13 cellular contexts compared by ENCODE assay signal in the genomic region with DNA sequence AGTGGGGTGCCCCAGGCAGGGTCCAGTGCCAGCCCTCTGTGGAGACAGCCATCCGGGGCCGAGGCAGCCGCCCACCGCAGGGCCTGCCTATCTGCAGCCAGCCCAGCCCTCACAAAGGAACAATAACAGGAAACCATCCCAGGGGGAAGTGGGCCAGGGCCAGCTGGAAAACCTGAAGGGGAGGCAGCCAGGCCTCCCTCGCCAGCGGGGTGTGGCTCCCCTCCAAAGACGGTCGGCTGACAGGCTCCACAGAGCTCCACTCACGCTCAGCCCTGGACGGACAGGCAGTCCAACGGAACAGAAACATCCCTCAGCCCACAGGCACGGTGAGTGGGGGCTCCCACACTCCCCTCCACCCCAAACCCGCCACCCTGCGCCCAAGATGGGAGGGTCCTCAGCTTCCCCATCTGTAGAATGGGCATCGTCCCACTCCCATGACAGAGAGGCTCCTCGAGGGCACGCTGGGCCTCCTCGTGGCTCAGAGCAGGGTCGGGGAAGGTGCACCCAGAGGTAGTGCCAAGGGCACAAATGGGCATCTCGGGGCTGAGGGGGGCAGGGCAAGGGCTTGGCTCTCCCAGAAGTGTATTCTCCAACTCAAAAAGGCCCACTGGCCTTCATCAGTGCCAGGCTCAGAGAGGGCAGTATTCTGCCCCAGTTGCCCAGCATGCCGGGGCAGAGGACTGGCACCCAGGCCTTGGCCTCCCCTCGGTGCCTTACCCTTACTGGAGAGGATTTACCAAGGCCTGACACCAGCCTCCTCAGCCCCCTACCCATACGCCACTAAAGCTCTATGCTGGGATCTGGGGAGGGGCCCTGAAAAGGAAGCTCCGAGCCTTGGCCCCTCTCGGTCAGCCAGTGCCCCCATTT. TPM values are rescaled to one million over a fixed set of nuclear protein-coding genes. Genes with fewer than 3 reads are reported as not detected.
DNase-seq lines count a peak whose midpoint lies in the region; ATAC-seq and TF ChIP-seq lines count a peak whose summit lies in the region.
"Had no signal": no experiment of that assay in that cellular context is flagged by ENCODE, and none has a peak within 500 bp of the region (broad histone marks: within the 10 kb centered on the region; RNA-seq: fewer than 3 reads in every experiment).

A gene with protein sequence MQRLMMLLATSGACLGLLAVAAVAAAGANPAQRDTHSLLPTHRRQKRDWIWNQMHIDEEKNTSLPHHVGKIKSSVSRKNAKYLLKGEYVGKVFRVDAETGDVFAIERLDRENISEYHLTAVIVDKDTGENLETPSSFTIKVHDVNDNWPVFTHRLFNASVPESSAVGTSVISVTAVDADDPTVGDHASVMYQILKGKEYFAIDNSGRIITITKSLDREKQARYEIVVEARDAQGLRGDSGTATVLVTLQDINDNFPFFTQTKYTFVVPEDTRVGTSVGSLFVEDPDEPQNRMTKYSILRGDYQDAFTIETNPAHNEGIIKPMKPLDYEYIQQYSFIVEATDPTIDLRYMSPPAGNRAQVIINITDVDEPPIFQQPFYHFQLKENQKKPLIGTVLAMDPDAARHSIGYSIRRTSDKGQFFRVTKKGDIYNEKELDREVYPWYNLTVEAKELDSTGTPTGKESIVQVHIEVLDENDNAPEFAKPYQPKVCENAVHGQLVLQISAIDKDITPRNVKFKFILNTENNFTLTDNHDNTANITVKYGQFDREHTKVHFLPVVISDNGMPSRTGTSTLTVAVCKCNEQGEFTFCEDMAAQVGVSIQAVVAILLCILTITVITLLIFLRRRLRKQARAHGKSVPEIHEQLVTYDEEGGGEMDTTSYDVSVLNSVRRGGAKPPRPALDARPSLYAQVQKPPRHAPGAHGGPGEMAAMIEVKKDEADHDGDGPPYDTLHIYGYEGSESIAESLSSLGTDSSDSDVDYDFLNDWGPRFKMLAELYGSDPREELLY (plus strand): TSS at position 259 of the 867 bp plus-strand sequence. CDS start 12,647 bp downstream, outside the sequence.

- H3K27me3 ChIP-seq in rectal smooth muscle tissue (ENCODE audit: control insufficient read depth, insufficient read depth, low read length) = no peaks in the 10 kb centered on the region

- peaks cover 3% of the 10 kb centered on the region for H3K4me1 ChIP-seq in rectal smooth muscle tissue (ENCODE audit: control insufficient read depth, insufficient read depth, low read length)

- no peak within 1 kb of the TSS for H3K9ac ChIP-seq in rectal smooth muscle tissue (ENCODE audit: low read length)

- no peaks in the 10 kb centered on the region for H3K36me3 ChIP-seq in rectal smooth muscle tissue (ENCODE audit: control insufficient read depth, insufficient read depth, low read length)

- H3K4me3 ChIP-seq in cardiac fibroblast (replicated peaks in 1 of 2; ENCODE audit: low read depth in 2 of 2, low read length in 2 of 2) (peak within 1 kb of the TSS; percentile 44 to 60), rectal smooth muscle tissue (ENCODE audit: low read length) (peak within 1 kb of the TSS; percentile 45)
- H3K4me3 ChIP-seq: GM12878 had no signal

- ATAC-seq in left ventricle myocardium superior = peak; percentile 63
- ATAC-seq: GM12878, T-cell had no signal

- no peak for TF ChIP-seq CTCF in cardiac fibroblast (IDR thresholded peaks at IDR 0.05; ENCODE audit: low read depth, low read length)

- intact Hi-C loops in left ventricle myocardium superior (cut with micrococcal nuclease) = no loop called here

- peak within 1 kb of the TSS; percentile 17 for H3K27ac ChIP-seq in rectal smooth muscle tissue (ENCODE audit: low read depth, low read length)

- DNase-seq in Daoy (ENCODE audit: low read depth) (peak; percentile 37), cardiac fibroblast (ENCODE audit: low read depth in 2 of 2) (peak; percentile 66 to 90), left ventricle myocardium superior (peak; percentile 87), SW 1271 (lab: John Stamatoyannopoulos, UW) (no peak)
- no peak for DNase-seq in activated CD4-positive, alpha-beta T cell treated with anti-CD3 and anti-CD28 coated beads, Interleukin-2, amount 50 U/mL, for 1 hour
- DNase-seq in activated CD8-positive, alpha-beta memory T cell treated with anti-CD3 and anti-CD28 coated beads, Interleukin-2, amount 50 U/mL, for 4 hours = no peak
- DNase-seq in activated CD8-positive, alpha-beta memory T cell treated with anti-CD3 and anti-CD28 coated beads for 24 hours = no peak
- DNase-seq: activated T-cell treated with anti-CD3 and anti-CD28 coated beads for 4 hours; CD4-positive, CD25-positive, alpha-beta regulatory T cell; cortex of kidney; T-cell had no signal

RNA-seq across cellular contexts. Expression of the gene that starts here (rescaled TPM):
- total RNA-seq in Daoy (2014; rRNA removed; shearing (Covaris generic)) = 0.06 TPM in 2 replicates
- total RNA-seq in left ventricle myocardium superior = 55.0 TPM
- total RNA-seq: CD4-positive, CD25-positive, alpha-beta regulatory T cell; GM12878 had no signal

Comparison
In these comparisons a context has a peak if more than half of its experiments do, and no peak if none do; other contexts are left out.
1. RNA of the gene that starts here (total RNA-seq): 55.0 TPM in left ventricle myocardium superior (single experiment); 0.06 TPM in Daoy; every median in the first group is over 10 times any median in the second.
2. Peak in DNase-seq in Daoy; RNA of the gene not detected or under 1 TPM.
3. DNase-seq: peak in cardiac fibroblast (2 of 2) and left ventricle myocardium superior (single experiment); none in activated CD4-positive, alpha-beta T cell treated with anti-CD3 and anti-CD28 coated beads, Interleukin-2, amount 50 U/mL, for 1 hour (single experiment), SW 1271 (0 of 2), activated CD8-positive, alpha-beta memory T cell treated with anti-CD3 and anti-CD28 coated beads, Interleukin-2, amount 50 U/mL, for 4 hours (single experiment) and activated CD8-positive, alpha-beta memory T cell treated with anti-CD3 and anti-CD28 coated beads for 24 hours (single experiment).